8 cellular contexts compared by ENCODE assay signal in genomic region chr12:4857472-4858291, GRCh38. TPM values are rescaled to one million over a fixed set of nuclear protein-coding genes. Genes with fewer than 3 reads are reported as not detected.
DNase-seq lines count a peak whose midpoint lies in the region; ATAC-seq and TF ChIP-seq lines count a peak whose summit lies in the region.

No MANE protein-coding gene starts in this region.

- no peaks in the 10 kb centered on the region for H3K36me3 ChIP-seq in HUES6 (ENCODE audit: control insufficient read depth, insufficient read depth, low read length)
- H3K36me3 ChIP-seq in muscle layer of duodenum (ENCODE audit: control insufficient read depth in 1 of 2, insufficient read depth in 2 of 2, low read length in 2 of 2), result no peaks in the 10 kb centered on the region

- no peak overlapping the region for H3K27ac ChIP-seq in AG04450 (ENCODE audit: low read depth, low read length)
- no peak overlapping the region for H3K27ac ChIP-seq in HUES6 (ENCODE audit: low read depth, low read length)
- H3K27ac ChIP-seq in muscle layer of duodenum (ENCODE audit: low read length), result no peak overlapping the region

- peak; percentile 97 for TF ChIP-seq CTCF in AG04450 (IDR thresholded peaks at IDR 0.05; ENCODE audit: low read depth, low read length)
- peak; percentile 96 for TF ChIP-seq CTCF in epithelial cell of proximal tubule (conservative IDR thresholded peaks at IDR 0.05; ENCODE audit: low read depth, low read length)

- H3K4me3 ChIP-seq in AG04450 (ENCODE audit: low read depth, low read length), result no peak overlapping the region
- H3K4me3 ChIP-seq in HUES6 (ENCODE audit: low read depth, low read length), result peak overlapping the region; percentile 33; the same call in 1 of the 2 replicates
- peak overlapping the region; percentile 4 for H3K4me3 ChIP-seq in epithelial cell of proximal tubule (ENCODE audit: low read depth, low read length)
- H3K4me3 ChIP-seq in muscle layer of duodenum (ENCODE audit: low read depth in 1 of 2, low read length in 2 of 2), result peak overlapping the region; percentile 41 to 47

- H3K4me1 ChIP-seq in HUES6 (ENCODE audit: control insufficient read depth, insufficient read depth, low read length), result peaks cover 10% of the 10 kb centered on the region
- H3K4me1 ChIP-seq in muscle layer of duodenum (ENCODE audit: control insufficient read depth in 1 of 2, insufficient read depth in 2 of 2, low read length in 2 of 2), result peaks cover 0 to 26% of the 10 kb centered on the region in 2 donors

- no peak overlapping the region for H3K9ac ChIP-seq in HUES6 (ENCODE audit: low read length)

- H3K27me3 ChIP-seq in AG04450 (ENCODE audit: control insufficient read depth, insufficient read depth, low read length), result peaks cover 13% of the 10 kb centered on the region
- H3K27me3 ChIP-seq in HUES6 (ENCODE audit: control insufficient read depth, insufficient read depth, low read length), result peaks cover 52% of the 10 kb centered on the region
- H3K27me3 ChIP-seq in muscle layer of duodenum (ENCODE audit: low read depth, low read length), result peaks cover 3% of the 10 kb centered on the region

- DNase-seq in AG04450 (ENCODE audit: low read depth, low spot score), result peak; percentile 20
- peak; percentile 75 for DNase-seq in NOMO-1 treated with DMSO at 0.1 percent for 48 hours (lab: John Stamatoyannopoulos, UW; ENCODE audit: unreplicated experiment)
- peak; percentile 69 for DNase-seq in activated CD8-positive, alpha-beta memory T cell treated with anti-CD3 and anti-CD28 coated beads, Interleukin-2, amount 50 U/mL, for 4 hours
- peak; percentile 10 for DNase-seq in epithelial cell of proximal tubule (ENCODE audit: low read depth)
- DNase-seq in stimulated activated CD8-positive, alpha-beta memory T cell treated with anti-CD3 and anti-CD28 coated beads, Interleukin-4, amount 100 ng/mL, for 48 hours, result peak; percentile 87

- POLR2A ChIA-PET in AG04450 (lab: Yijun Ruan, JAX), result no interaction called here

- peak; percentile 65 for ATAC-seq in GM19025 (IDR thresholded peaks at IDR 0.05; ENCODE audit: low read depth, unreplicated experiment)

- H3K9me3 ChIP-seq in AG04450 (ENCODE audit: control insufficient read depth, insufficient read depth, low read length) (no peaks in the 10 kb centered on the region), HUES6 (ENCODE audit: control insufficient read depth, insufficient read depth, low read depth, low read length) (no peaks in the 10 kb centered on the region), muscle layer of duodenum (ENCODE audit: control insufficient read depth in 1 of 2, low read length in 2 of 2) (no peaks in the 10 kb centered on the region)

- CTCF ChIA-PET in AG04450 (lab: Charles Lee), result interaction anchor here (0.5 to 10.3 kb wide), 58 partner anchors 10 to 1133 kb away, joined by 3 to 194 read pairs (median 4); no protein-coding TSS in a partner anchor

RNA-seq across cellular contexts. Expression of gene KCNA1, which starts 52.0 kb away (rescaled TPM):
- polyA plus RNA-seq in AG04450 (2011; rRNA removed), result not detected in 2 replicates
- polyA minus RNA-seq in AG04450 (2011; rRNA and poly(A)+ RNA removed), result 0.09 TPM in 1 of 2 replicates, not detected in the other
- total RNA-seq in epithelial cell of proximal tubule, result not detected in 2 replicates

Comparison
In these comparisons a context has a peak if more than half of its experiments do, and no peak if none do; other contexts are left out.
1. DNase-seq: peak in every context shown above with its lines; median percentile 87 in stimulated activated CD8-positive, alpha-beta memory T cell treated with anti-CD3 and anti-CD28 coated beads, Interleukin-4, amount 100 ng/mL, for 48 hours; 75 in NOMO-1 treated with DMSO at 0.1 percent for 48 hours; 69 in activated CD8-positive, alpha-beta memory T cell treated with anti-CD3 and anti-CD28 coated beads, Interleukin-2, amount 50 U/mL, for 4 hours; 20 in AG04450; 10 in epithelial cell of proximal tubule.